Comparison of ENCODE assay signal across 11 cellular contexts in genomic region chr1:168180148-168180524, GRCh38. TPM values are rescaled to one million over a fixed set of nuclear protein-coding genes. Genes with fewer than 3 reads are reported as not detected.
DNase-seq lines count a peak whose midpoint lies in the region; ATAC-seq, FAIRE-seq and TF ChIP-seq lines count a peak whose summit lies in the region.
"Had no signal": no experiment of that assay in that cellular context is flagged by ENCODE, and none has a peak within 500 bp of the region (broad histone marks: within the 10 kb centered on the region; RNA-seq: fewer than 3 reads in every experiment).

No MANE protein-coding gene starts in this region.

- no peak overlapping the region for H3K27ac Mint-ChIP-seq in activated CD4-positive, alpha-beta T cell treated with anti-CD3 and anti-CD28 coated beads for 36 hours
- H3K27ac Mint-ChIP-seq: brain; CD4-positive, alpha-beta T cell; T-cell had no signal

- DNase-seq in activated CD4-positive, alpha-beta T cell treated with anti-CD3 and anti-CD28 coated beads for 36 hours, result peak; percentile 44
- DNase-seq in activated CD4-positive, alpha-beta T cell treated with anti-CD3 and anti-CD28 coated beads for 4 hours, result no peak
- DNase-seq in kidney, result no peak
- DNase-seq in thyroid gland, result no peak
- DNase-seq in DMS53 (lab: John Stamatoyannopoulos, UW), result no peak
- no peak for DNase-seq in omental fat pad (ENCODE audit: low spot score)
- DNase-seq: CD4-positive, alpha-beta T cell; T-cell had no signal

- H3K9me3 ChIP-seq in kidney (ENCODE audit: control insufficient read depth in 1 of 2, low read length in 2 of 2), result no peaks in the 10 kb centered on the region
- H3K9me3 ChIP-seq in thyroid gland, result no peaks in the 10 kb centered on the region

- H3K4me3 ChIP-seq in kidney (ENCODE audit: low read length in 2 of 2) (peak overlapping the region; percentile 95 to 98), thyroid gland (replicated peaks in 1 of 3) (peak overlapping the region in 2 of 3 donors; percentile 69 to 87)

- H3K27me3 Mint-ChIP-seq in activated CD4-positive, alpha-beta T cell treated with anti-CD3 and anti-CD28 coated beads for 36 hours, result no peaks in the 10 kb centered on the region
- H3K27me3 Mint-ChIP-seq: CD4-positive, alpha-beta T cell had no signal

- no peak overlapping the region for H3K4me3 Mint-ChIP-seq in activated CD4-positive, alpha-beta T cell treated with anti-CD3 and anti-CD28 coated beads for 36 hours
- H3K4me3 Mint-ChIP-seq: brain; CD4-positive, alpha-beta T cell; T-cell had no signal

- ATAC-seq in activated CD4-positive, alpha-beta T cell treated with anti-CD3 and anti-CD28 coated beads for 36 hours, result no peak
- ATAC-seq in GM19467 (IDR thresholded peaks at IDR 0.05; ENCODE audit: unreplicated experiment), result no peak
- ATAC-seq in omental fat pad (ENCODE audit: low FRiP score), result no peak

- POLR2A ChIA-PET in activated CD4-positive, alpha-beta T cell treated with anti-CD3 and anti-CD28 coated beads for 36 hours (lab: Charles Lee), result interaction anchor here (0.5 to 1.3 kb wide), 4 partner anchors 46 to 244 kb away, joined by 3 to 10 read pairs (median 4); partner anchors contain the start of genes DCAF6 and SFT2D2

- H3K9ac ChIP-seq in kidney (ENCODE audit: low read length in 2 of 2), result peak overlapping the region in 1 of 2 donors; percentile 91

- TF ChIP-seq POLR2A in thyroid gland (IDR thresholded peaks at IDR 0.05), result no peak

- no peak for FAIRE-seq in kidney (lab: Jason Lieb, UNC)

- H3K4me1 ChIP-seq in kidney (ENCODE audit: control insufficient read depth in 1 of 2, insufficient read depth in 1 of 2, low read depth in 1 of 2, low read length in 2 of 2) (peaks cover 4 to 5% of the 10 kb centered on the region in 2 donors), thyroid gland (peaks cover 7 to 10% of the 10 kb centered on the region in 2 donors)

- H3K36me3 ChIP-seq in kidney (ENCODE audit: control insufficient read depth in 1 of 2, insufficient read depth in 2 of 2, low read length in 2 of 2), result no peaks in the 10 kb centered on the region
- H3K36me3 ChIP-seq in thyroid gland, result no peaks in the 10 kb centered on the region

- H3K4me1 Mint-ChIP-seq in activated CD4-positive, alpha-beta T cell treated with anti-CD3 and anti-CD28 coated beads for 36 hours, result peaks cover 11% of the 10 kb centered on the region

- CTCF ChIA-PET in activated CD4-positive, alpha-beta T cell treated with anti-CD3 and anti-CD28 coated beads for 36 hours (lab: Charles Lee), result interaction anchor here (0.6 to 2.3 kb wide), 5 partner anchors 9 to 95 kb away, joined by 3 to 8 read pairs (median 4); no protein-coding TSS in a partner anchor

- WGBS in thyroid gland, 2 donors, result 60 to 68% methylated on average over 2 of the region's 2 CpGs

- no peak for TF ChIP-seq CTCF in VCaP (conservative IDR thresholded peaks at IDR 0.05)
- no peak for TF ChIP-seq CTCF in kidney (IDR thresholded peaks at IDR 0.05; ENCODE audit: borderline replicate concordance, extremely low read depth, insufficient read depth)
- TF ChIP-seq CTCF in thyroid gland (IDR thresholded peaks at IDR 0.05), result no peak
- no peak for TF ChIP-seq CTCF in omental fat pad (IDR thresholded peaks at IDR 0.05)

- no peaks in the 10 kb centered on the region for H3K9me3 Mint-ChIP-seq in activated CD4-positive, alpha-beta T cell treated with anti-CD3 and anti-CD28 coated beads for 36 hours (ENCODE audit: low read depth)
- H3K9me3 Mint-ChIP-seq: CD4-positive, alpha-beta T cell; T-cell had no signal

- intact Hi-C loops in activated CD4-positive, alpha-beta T cell treated with anti-CD3 and anti-CD28 coated beads for 36 hours (cut with DNase I, micrococcal nuclease), result no loop called here
- intact Hi-C loops in kidney (cut with DNase I) (no loop called here), thyroid gland (cut with DNase I) (no loop called here)

- H3K36me3 Mint-ChIP-seq in activated CD4-positive, alpha-beta T cell treated with anti-CD3 and anti-CD28 coated beads for 36 hours (ENCODE audit: low read depth), result peaks cover 12% of the 10 kb centered on the region

- peak overlapping the region; percentile 90 for H3K27ac ChIP-seq in VCaP
- H3K27ac ChIP-seq in kidney (ENCODE audit: low read depth in 2 of 2, low read length in 2 of 2), result no peak overlapping the region
- H3K27ac ChIP-seq in thyroid gland, result no peak overlapping the region

- H3K27me3 ChIP-seq in thyroid gland, result no peaks in the 10 kb centered on the region

RNA-seq across cellular contexts. Expression of gene TIPRL, which starts 1.4 kb away (rescaled TPM):
- 10 to 100 TPM; 52.5 to 57.5 TPM for total RNA-seq in activated CD4-positive, alpha-beta T cell treated with anti-CD3 and anti-CD28 coated beads for 36 hours
- total RNA-seq in kidney (26.3 TPM), thyroid gland (10 to 100 TPM; 19.3 to 25.7 (median 21.7) TPM), omental fat pad (10 to 100 TPM; 18.6 to 30.0 (median 19.8) TPM)
- polyA plus RNA-seq in kidney (ENCODE audit: insufficient read depth, low read depth, low replicate concordance), result 20.7 TPM

RNA-seq across cellular contexts. Expression of gene GPR161, which starts 43.4 kb away (rescaled TPM):
- under 1 TPM; 0.42 to 0.59 TPM for total RNA-seq in activated CD4-positive, alpha-beta T cell treated with anti-CD3 and anti-CD28 coated beads for 36 hours
- total RNA-seq in kidney, result 4.2 TPM
- 1.4 TPM for polyA plus RNA-seq in kidney (ENCODE audit: insufficient read depth, low read depth, low replicate concordance)
- total RNA-seq in thyroid gland, result 1 to 10 TPM; 1.4 to 3.2 (median 2.3) TPM
- 1 to 10 TPM; 4.0 to 8.0 (median 5.9) TPM for total RNA-seq in omental fat pad
- total RNA-seq: CD4-positive, alpha-beta T cell had no signal

RNA-seq across cellular contexts. Expression of gene SFT2D2, which starts 45.7 kb away (rescaled TPM):
- 10 to 100 TPM; 25.2 to 42.3 TPM for total RNA-seq in activated CD4-positive, alpha-beta T cell treated with anti-CD3 and anti-CD28 coated beads for 36 hours
- total RNA-seq in kidney (89.3 TPM), thyroid gland (10 to 100 TPM; 41.2 to 72.3 (median 53.9) TPM), omental fat pad (10 to 100 TPM; 36.8 to 41.0 (median 37.4) TPM)
- 7.4 TPM for polyA plus RNA-seq in kidney (ENCODE audit: insufficient read depth, low read depth, low replicate concordance)
